8 cellular contexts compared by ENCODE assay signal in the genomic region with DNA sequence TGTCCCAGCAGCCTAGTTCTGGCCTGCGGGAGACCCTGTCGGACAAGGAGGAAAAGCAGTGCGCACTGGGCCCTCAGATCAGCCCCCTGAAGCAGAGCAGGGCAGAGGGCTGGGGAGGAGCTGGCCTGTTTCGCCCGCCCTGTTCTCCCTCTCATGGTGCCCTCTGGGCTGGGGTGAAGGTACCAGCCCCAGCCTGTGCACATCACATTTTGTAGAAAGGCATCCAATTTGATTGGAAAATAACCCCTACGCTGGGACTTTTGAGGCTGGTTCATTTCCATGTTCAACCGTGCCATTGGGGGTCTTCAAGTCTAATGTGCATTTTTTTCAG. TPM values are rescaled to one million over a fixed set of nuclear protein-coding genes. Genes with fewer than 3 reads are reported as not detected.
DNase-seq lines count a peak whose midpoint lies in the region; ATAC-seq and TF ChIP-seq lines count a peak whose summit lies in the region.

No MANE protein-coding gene starts in this region.

- TF ChIP-seq CTCF in GM12875 (IDR thresholded peaks at IDR 0.05; ENCODE audit: borderline replicate concordance, insufficient read depth, low read depth, low read length) (no peak), PC-3 (conservative IDR thresholded peaks at IDR 0.05; ENCODE audit: low read depth, low read length) (no peak), esophagus muscularis mucosa (IDR thresholded peaks at IDR 0.05) (no peak), prostate gland (IDR thresholded peaks at IDR 0.05) (no peak)

- peaks cover 20% of the 10 kb centered on the region for H3K4me1 ChIP-seq in PC-3 (ENCODE audit: insufficient read depth, low read length)
- peaks cover 37 to 43% (median 40%) of the 10 kb centered on the region in 4 donors for H3K4me1 ChIP-seq in esophagus muscularis mucosa
- peaks cover 13% of the 10 kb centered on the region for H3K4me1 ChIP-seq in prostate gland (replicated peaks)

- H3K9me2 ChIP-seq in PC-3 (replicated peaks; ENCODE audit: low read length) = no peaks in the 10 kb centered on the region

- peaks cover 32% of the 10 kb centered on the region for H4K20me1 ChIP-seq in PC-3 (ENCODE audit: low read length)

- H3K9me3 ChIP-seq in PC-3 (ENCODE audit: low read length) (no peaks in the 10 kb centered on the region), esophagus muscularis mucosa (no peaks in the 10 kb centered on the region), prostate gland (no peaks in the 10 kb centered on the region)

- peak overlapping the region; percentile 93 for H2AFZ ChIP-seq in PC-3 (ENCODE audit: low read length)

- intact Hi-C loops in PC-3 (cut with micrococcal nuclease) (no loop called here), esophagus muscularis mucosa (cut with DNase I) (no loop called here), prostate gland (cut with DNase I) (no loop called here)

- POLR2A ChIA-PET in PC-3 (lab: Charles Lee; ENCODE audit: unreplicated experiment) = no interaction called here

- H3K4me2 ChIP-seq in PC-3 (ENCODE audit: low read length) = peak overlapping the region; percentile 100

- H3K27ac ChIP-seq in PC-3 (ENCODE audit: low read length) = peak overlapping the region; percentile 51
- no peak overlapping the region for H3K27ac ChIP-seq in esophagus muscularis mucosa (replicated peaks in 1 of 4)
- peak overlapping the region in 1 of 2 donors; percentile 95 for H3K27ac ChIP-seq in prostate gland

- H3K4me3 ChIP-seq in GM12875 (ENCODE audit: low read depth, low read length) = peak overlapping the region; percentile 88
- H3K4me3 ChIP-seq in PC-3 (ENCODE audit: low read length) = peak overlapping the region; percentile 94
- peak overlapping the region; percentile 75 to 91 (median 80) for H3K4me3 ChIP-seq in esophagus muscularis mucosa
- peak overlapping the region; percentile 94 to 96 for H3K4me3 ChIP-seq in prostate gland

- DNase-seq in PC-3 (no peak), esophagus muscularis mucosa (ENCODE audit: extremely low spot score) (no peak), prostate gland (ENCODE audit: low spot score) (no peak), hepatic stellate cell (ENCODE audit: low spot score) (no peak), HPDE6-E6E7 (ENCODE audit: extremely low spot score) (no peak), NOMO-1 treated with DMSO at 0.1 percent for 48 hours (lab: John Stamatoyannopoulos, UW; ENCODE audit: unreplicated experiment) (no peak)

- no peaks in the 10 kb centered on the region for H3K27me3 ChIP-seq in PC-3 (ENCODE audit: low read length)
- H3K27me3 ChIP-seq in esophagus muscularis mucosa = no peaks in the 10 kb centered on the region
- no peaks in the 10 kb centered on the region for H3K27me3 ChIP-seq in prostate gland (replicated peaks; ENCODE audit: insufficient read depth)

- CTCF ChIA-PET in PC-3 (lab: Charles Lee) = no interaction called here

- H3K36me3 ChIP-seq in PC-3 (ENCODE audit: low read depth, low read length) (peaks cover 6% of the 10 kb centered on the region; the same call in 1 of the 2 replicates), esophagus muscularis mucosa (peaks cover 0 to 6% (median 0%) of the 10 kb centered on the region in 4 donors), prostate gland (no peaks in the 10 kb centered on the region)

- no peak for TF ChIP-seq EP300 in esophagus muscularis mucosa (IDR thresholded peaks at IDR 0.05)

- peak; percentile 5 for ATAC-seq in PC-3
- ATAC-seq in HG02623 (IDR thresholded peaks at IDR 0.05; ENCODE audit: unreplicated experiment) = no peak

- no TSS peak for BruUV-seq in PC-3 (replicated peaks; lab: Mats Ljungman, UMichigan)

- 27% methylated on average over 5 of the region's 7 CpGs for WGBS in esophagus muscularis mucosa
- WGBS in prostate gland = 44% methylated on average over 7 of the region's 7 CpGs

- TF ChIP-seq POLR2A in esophagus muscularis mucosa (IDR thresholded peaks at IDR 0.05; ENCODE audit: low read depth) (no peak), prostate gland (IDR thresholded peaks at IDR 0.05) (no peak)

- no peaks in the 10 kb centered on the region for H3F3A ChIP-seq in PC-3 (ENCODE audit: low read length, unreplicated experiment)

- peak overlapping the region; percentile 99 for H3K9ac ChIP-seq in PC-3 (ENCODE audit: low read length)

- H3K79me2 ChIP-seq in PC-3 (ENCODE audit: low read length) = peaks cover 39% of the 10 kb centered on the region

RNA-seq across cellular contexts. Expression of a gene that starts 0.8 kb away (rescaled TPM):
- total RNA-seq in PC-3 (2014; rRNA removed) = 115 and 160 TPM in 2 replicates
- total RNA-seq in esophagus muscularis mucosa = 100 to 1,000 TPM in 3 of 4 donors, 10 to 100 TPM in 1; 90.0 to 148 (median 125) TPM
- total RNA-seq in prostate gland = 100 to 1,000 TPM; 103 to 131 TPM
